Comparison of ENCODE assay signal across 8 cellular contexts in genomic region chr3:151327571-151328198, GRCh38. TPM values are rescaled to one million over a fixed set of nuclear protein-coding genes. Genes with fewer than 3 reads are reported as not detected.
A peak's percentile ranks its signal among the peaks of the same experiment; 100 is the strongest.
DNase-seq lines count a peak whose midpoint lies in the region; ATAC-seq, FAIRE-seq and TF ChIP-seq lines count a peak whose summit lies in the region.

No MANE protein-coding gene starts in this region.

- no peaks in the 10 kb centered on the region for H3K4me1 ChIP-seq in CD8-positive, alpha-beta T cell (ENCODE audit: insufficient read depth, low read length)
- no peaks in the 10 kb centered on the region for H3K4me1 ChIP-seq in astrocyte (ENCODE audit: insufficient read depth, low read length)
- no peaks in the 10 kb centered on the region for H3K4me1 ChIP-seq in aorta (ENCODE audit: control insufficient read depth in 1 of 2, insufficient read depth in 2 of 2, low read length in 2 of 2)

- no peak overlapping the region for H3K4me3 ChIP-seq in CD8-positive, alpha-beta T cell (ENCODE audit: low read depth, low read length)
- H3K4me3 ChIP-seq in astrocyte (ENCODE audit: insufficient read depth, low read depth, low read length) (no peak overlapping the region), aorta (ENCODE audit: low read length in 2 of 2) (no peak overlapping the region)

- H3K27me3 ChIP-seq in CD8-positive, alpha-beta T cell (ENCODE audit: insufficient read depth, low read length): no peaks in the 10 kb centered on the region
- H3K27me3 ChIP-seq in astrocyte (ENCODE audit: insufficient read depth, low read length) (no peaks in the 10 kb centered on the region), aorta (ENCODE audit: control insufficient read depth in 1 of 2, insufficient read depth in 2 of 2, low read length in 1 of 2) (no peaks in the 10 kb centered on the region)

- H3K9me3 Mint-ChIP-seq in CD8-positive, alpha-beta T cell: no peaks in the 10 kb centered on the region
- no peaks in the 10 kb centered on the region for H3K9me3 Mint-ChIP-seq in astrocyte (ENCODE audit: unreplicated experiment)

- H3K4me3 Mint-ChIP-seq in CD8-positive, alpha-beta T cell: no peak overlapping the region
- no peak overlapping the region for H3K4me3 Mint-ChIP-seq in astrocyte (ENCODE audit: unreplicated experiment)

- no peak for DNase-seq in CD8-positive, alpha-beta T cell
- no peak for DNase-seq in astrocyte (ENCODE audit: low read depth)
- DNase-seq in left lobe of liver (ENCODE audit: low spot score): no peak
- no peak for DNase-seq in NCI-H524 treated with DMSO at 0.1 percent for 48 hours (lab: John Stamatoyannopoulos, UW)
- no peak for DNase-seq in NCI-H1436 treated with DMSO at 0.1 percent for 48 hours (lab: John Stamatoyannopoulos, UW)
- no peak for DNase-seq in aorta

- no peak overlapping the region for H3K27ac ChIP-seq in CD8-positive, alpha-beta T cell (ENCODE audit: low read depth, low read length)
- no peak overlapping the region for H3K27ac ChIP-seq in astrocyte (ENCODE audit: low read depth, low read length)
- H3K27ac ChIP-seq in aorta (ENCODE audit: low read depth in 1 of 2, low read length in 2 of 2): no peak overlapping the region

- peaks cover 2% of the 10 kb centered on the region for H3K27me3 Mint-ChIP-seq in CD8-positive, alpha-beta T cell (ENCODE audit: low read depth)
- no peaks in the 10 kb centered on the region for H3K27me3 Mint-ChIP-seq in astrocyte (ENCODE audit: low read depth, unreplicated experiment)

- no peaks in the 10 kb centered on the region for H4K20me1 ChIP-seq in astrocyte (ENCODE audit: insufficient read depth, low read length)

- intact Hi-C loops in CD8-positive, alpha-beta T cell (cut with DNase I, micrococcal nuclease): loop anchor here in 1 of 2 experiments (1.0 to 5.0 kb wide), 2 partner anchors 100 to 160 kb away; no protein-coding TSS in a partner anchor
- intact Hi-C loops in aorta (cut with DNase I): loop anchor here in 1 of 2 donors (5.0 kb wide), 1 partner anchor 100 kb away; no protein-coding TSS in a partner anchor

- ATAC-seq in CD8-positive, alpha-beta T cell: no peak
- ATAC-seq in left lobe of liver (peak; percentile 61), aorta (ENCODE audit: low FRiP score) (no peak), HG02610 (IDR thresholded peaks at IDR 0.05; ENCODE audit: unreplicated experiment) (no peak)

- CTCF ChIA-PET in CD8-positive, alpha-beta T cell (lab: Charles Lee): interaction anchor here (0.6 to 5.2 kb wide), 8 partner anchors 20 to 1760 kb away, joined by 3 to 22 read pairs (median 4); no protein-coding TSS in a partner anchor

- H3K79me2 ChIP-seq in astrocyte (ENCODE audit: insufficient read depth, low read length): no peaks in the 10 kb centered on the region

- H3K27ac Mint-ChIP-seq in CD8-positive, alpha-beta T cell: no peak overlapping the region
- H3K27ac Mint-ChIP-seq in astrocyte (ENCODE audit: unreplicated experiment): no peak overlapping the region

- H2AFZ ChIP-seq in astrocyte (ENCODE audit: low read depth, low read length): no peak overlapping the region

- POLR2A ChIA-PET in CD8-positive, alpha-beta T cell (lab: Charles Lee): no interaction called here

- H3K36me3 Mint-ChIP-seq in CD8-positive, alpha-beta T cell: no peaks in the 10 kb centered on the region
- H3K36me3 Mint-ChIP-seq in astrocyte (ENCODE audit: low read depth, unreplicated experiment): no peaks in the 10 kb centered on the region

- H3K4me2 ChIP-seq in astrocyte (ENCODE audit: low read length): no peak overlapping the region

- peaks cover 6% of the 10 kb centered on the region for H3K4me1 Mint-ChIP-seq in CD8-positive, alpha-beta T cell (ENCODE audit: low read depth)
- H3K4me1 Mint-ChIP-seq in astrocyte (ENCODE audit: low read depth, unreplicated experiment): no peaks in the 10 kb centered on the region

- no peaks in the 10 kb centered on the region for H3K9me3 ChIP-seq in CD8-positive, alpha-beta T cell (ENCODE audit: low read length)
- H3K9me3 ChIP-seq in astrocyte (ENCODE audit: insufficient read depth, low read depth, low read length) (no peaks in the 10 kb centered on the region), aorta (ENCODE audit: control insufficient read depth, low read length) (no peaks in the 10 kb centered on the region)

- H3K36me3 ChIP-seq in CD8-positive, alpha-beta T cell (ENCODE audit: insufficient read depth, low read length): no peaks in the 10 kb centered on the region
- H3K36me3 ChIP-seq in astrocyte (ENCODE audit: insufficient read depth, low read length) (no peaks in the 10 kb centered on the region), aorta (ENCODE audit: control insufficient read depth in 1 of 2, insufficient read depth in 2 of 2, low read length in 1 of 2) (no peaks in the 10 kb centered on the region)

- no peak for FAIRE-seq in astrocyte (lab: Jason Lieb, UNC)

- H3K9ac ChIP-seq in astrocyte (ENCODE audit: low read length): no peak overlapping the region

- 15 to 16% methylated on average over 3 of the region's 3 CpGs for WGBS in aorta, 2 donors

- TF ChIP-seq CTCF in CD8-positive, alpha-beta T cell (IDR thresholded peaks at IDR 0.05): peak; percentile 72
- TF ChIP-seq CTCF in LNCAP (IDR thresholded peaks at IDR 0.05) (peak; percentile 70), astrocyte (IDR thresholded peaks at IDR 0.05; ENCODE audit: insufficient read depth, low read depth, low read length) (peak; percentile 55)

RNA-seq across cellular contexts. Expression of gene P2RY13, which starts 1.7 kb away (rescaled TPM):
- not detected for total RNA-seq in CD8-positive, alpha-beta T cell
- total RNA-seq in astrocyte: not detected in 2 replicates
- 1.3 TPM for total RNA-seq in left lobe of liver
- 1 to 10 TPM; 2.6 to 2.7 TPM for total RNA-seq in aorta
- polyA plus RNA-seq in aorta: 1 to 10 TPM in 1 of 2 donors, under 1 TPM in 1; 0.51 to 3.3 TPM

RNA-seq across cellular contexts. Expression of gene GPR87, which starts 11.1 kb away (rescaled TPM):
- not detected for total RNA-seq in CD8-positive, alpha-beta T cell
- total RNA-seq in astrocyte (12.1 and 15.5 TPM in 2 replicates), left lobe of liver (not detected), aorta (not detected)
- polyA plus RNA-seq in aorta: not detected

RNA-seq across cellular contexts. Expression of gene P2RY14, which starts 49.3 kb away (rescaled TPM):
- 1 to 10 TPM in 1 of 2 experiments, under 1 TPM in 1; 0.47 to 1.3 TPM for total RNA-seq in CD8-positive, alpha-beta T cell
- total RNA-seq in astrocyte (0.11 TPM in 1 of 2 replicates, not detected in the other), left lobe of liver (not detected), aorta (1 to 10 TPM; 1.1 to 2.8 TPM)
- 1 to 10 TPM in 1 of 2 donors, under 1 TPM in 1; 0.97 to 1.8 TPM for polyA plus RNA-seq in aorta

RNA-seq across cellular contexts. Expression of gene P2RY12, which starts 56.9 kb away (rescaled TPM):
- total RNA-seq in CD8-positive, alpha-beta T cell: not detected
- total RNA-seq in astrocyte: not detected in 2 replicates
- 0.65 TPM for total RNA-seq in left lobe of liver
- total RNA-seq in aorta: 1 to 10 TPM; 1.9 to 3.6 TPM
- polyA plus RNA-seq in aorta: 1 to 10 TPM in 1 of 2 donors, under 1 TPM in 1; 0.87 to 5.1 TPM

Comparison
In these comparisons a context has a peak if more than half of its experiments do, and no peak if none do; other contexts are left out.
1. RNA of gene GPR87, which starts 11.1 kb away (total RNA-seq): 12.1 to 15.5 TPM in astrocyte; not detected in CD8-positive, alpha-beta T cell, not detected in left lobe of liver (single experiment) and not detected in aorta; every median in the first group is over 10 times any median in the second.
2. Peak in every context shown above with its lines, with median percentiles within 50 percentile points of each other: CTCF ChIP-seq.